ENCODE assay signal across 1 cellular context in the genomic region with DNA sequence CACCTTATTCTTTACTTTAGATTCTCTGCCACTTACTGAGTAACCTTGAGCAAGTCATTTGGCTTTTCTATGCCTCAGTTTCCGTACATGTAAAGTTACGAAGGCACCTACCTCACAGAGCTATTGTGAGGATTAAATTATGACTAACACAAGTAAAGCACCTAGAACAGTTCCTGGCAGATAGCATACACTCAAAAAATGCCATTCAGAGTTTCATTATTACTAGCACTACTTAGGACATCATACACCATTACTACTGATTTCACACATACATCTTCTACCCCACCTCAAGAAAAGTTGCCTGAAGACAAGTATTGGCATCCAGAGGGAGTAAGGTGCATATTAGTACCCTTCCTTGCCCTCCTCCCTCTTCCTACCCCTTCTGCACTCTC.
TF ChIP-seq lines count a peak whose summit lies in the region.

No MANE protein-coding gene starts in this region.

TF ChIP-seq in GM12878, 131 proteins besides CTCF, POLR2A, EP300 and RAD21 (continued from another document):
- TF ChIP-seq, protein P1, sequence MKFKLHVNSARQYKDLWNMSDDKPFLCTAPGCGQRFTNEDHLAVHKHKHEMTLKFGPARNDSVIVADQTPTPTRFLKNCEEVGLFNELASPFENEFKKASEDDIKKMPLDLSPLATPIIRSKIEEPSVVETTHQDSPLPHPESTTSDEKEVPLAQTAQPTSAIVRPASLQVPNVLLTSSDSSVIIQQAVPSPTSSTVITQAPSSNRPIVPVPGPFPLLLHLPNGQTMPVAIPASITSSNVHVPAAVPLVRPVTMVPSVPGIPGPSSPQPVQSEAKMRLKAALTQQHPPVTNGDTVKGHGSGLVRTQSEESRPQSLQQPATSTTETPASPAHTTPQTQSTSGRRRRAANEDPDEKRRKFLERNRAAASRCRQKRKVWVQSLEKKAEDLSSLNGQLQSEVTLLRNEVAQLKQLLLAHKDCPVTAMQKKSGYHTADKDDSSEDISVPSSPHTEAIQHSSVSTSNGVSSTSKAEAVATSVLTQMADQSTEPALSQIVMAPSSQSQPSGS (IDR thresholded peaks at IDR 0.05; ENCODE audit: low read length), result no peak
- TF ChIP-seq, protein P2, sequence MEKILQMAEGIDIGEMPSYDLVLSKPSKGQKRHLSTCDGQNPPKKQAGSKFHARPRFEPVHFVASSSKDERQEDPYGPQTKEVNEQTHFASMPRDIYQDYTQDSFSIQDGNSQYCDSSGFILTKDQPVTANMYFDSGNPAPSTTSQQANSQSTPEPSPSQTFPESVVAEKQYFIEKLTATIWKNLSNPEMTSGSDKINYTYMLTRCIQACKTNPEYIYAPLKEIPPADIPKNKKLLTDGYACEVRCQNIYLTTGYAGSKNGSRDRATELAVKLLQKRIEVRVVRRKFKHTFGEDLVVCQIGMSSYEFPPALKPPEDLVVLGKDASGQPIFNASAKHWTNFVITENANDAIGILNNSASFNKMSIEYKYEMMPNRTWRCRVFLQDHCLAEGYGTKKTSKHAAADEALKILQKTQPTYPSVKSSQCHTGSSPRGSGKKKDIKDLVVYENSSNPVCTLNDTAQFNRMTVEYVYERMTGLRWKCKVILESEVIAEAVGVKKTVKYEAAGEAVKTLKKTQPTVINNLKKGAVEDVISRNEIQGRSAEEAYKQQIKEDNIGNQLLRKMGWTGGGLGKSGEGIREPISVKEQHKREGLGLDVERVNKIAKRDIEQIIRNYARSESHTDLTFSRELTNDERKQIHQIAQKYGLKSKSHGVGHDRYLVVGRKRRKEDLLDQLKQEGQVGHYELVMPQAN (conservative IDR thresholded peaks at IDR 0.05), result no peak
- no peak for TF ChIP-seq PAX8 (IDR thresholded peaks at IDR 0.05)
